8 cellular contexts compared by ENCODE assay signal in the genomic region with DNA sequence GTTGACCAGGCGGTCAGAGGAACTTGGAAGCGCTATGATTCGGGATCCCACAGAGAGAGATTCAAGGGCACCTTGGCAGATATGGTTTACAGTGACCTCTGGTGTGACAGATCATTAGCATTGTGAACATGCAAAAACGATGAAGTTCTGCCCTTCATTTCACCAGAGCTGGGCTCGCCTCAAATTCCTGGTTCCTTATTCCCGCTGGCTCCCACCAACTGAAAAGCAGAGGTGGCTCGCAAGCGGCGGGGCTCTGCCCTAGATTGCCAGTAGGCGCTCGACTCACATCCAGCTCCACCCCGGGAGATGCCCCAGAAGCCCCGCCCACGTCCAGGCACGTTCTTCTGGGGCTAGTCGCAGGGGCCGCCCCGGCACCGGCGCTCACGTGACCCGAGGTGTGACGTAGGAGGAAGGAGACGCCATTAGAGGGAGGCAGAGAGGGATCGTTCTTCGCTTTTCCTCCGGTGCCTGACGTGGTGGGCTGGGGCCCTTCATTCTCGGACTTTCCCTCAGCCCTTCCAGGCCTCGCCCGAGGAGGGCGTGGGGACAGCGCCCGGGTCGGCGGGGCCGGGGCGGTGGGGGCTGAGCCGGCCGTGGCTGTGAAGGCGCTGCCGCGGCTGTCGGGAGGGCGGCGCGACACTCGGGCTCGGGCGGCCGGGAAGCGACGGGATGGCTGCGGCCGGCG. TPM values are rescaled to one million over a fixed set of nuclear protein-coding genes. Genes with fewer than 3 reads are reported as not detected.
DNase-seq lines count a peak whose midpoint lies in the region; ATAC-seq and TF ChIP-seq lines count a peak whose summit lies in the region.

A gene with protein sequence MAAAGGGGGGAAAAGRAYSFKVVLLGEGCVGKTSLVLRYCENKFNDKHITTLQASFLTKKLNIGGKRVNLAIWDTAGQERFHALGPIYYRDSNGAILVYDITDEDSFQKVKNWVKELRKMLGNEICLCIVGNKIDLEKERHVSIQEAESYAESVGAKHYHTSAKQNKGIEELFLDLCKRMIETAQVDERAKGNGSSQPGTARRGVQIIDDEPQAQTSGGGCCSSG (plus strand): TSS at position 403 of the 685 bp plus-strand sequence. CDS start 267 bp downstream, at position 670.

- peak; percentile 22; the same call in 1 of the 2 replicates for TF ChIP-seq CTCF in C4-2B (conservative IDR thresholded peaks at IDR 0.05)

- H3K4me1 Mint-ChIP-seq in activated CD4-positive, alpha-beta T cell treated with anti-CD3 and anti-CD28 coated beads, Interleukin-2, amount 10 ng/mL, durations not matched to agents 7 days and 5 days: peaks cover 32% of the 10 kb centered on the region

- POLR2A ChIA-PET in activated CD4-positive, alpha-beta T cell treated with anti-CD3 and anti-CD28 coated beads, Interleukin-2, amount 10 ng/mL, durations not matched to agents 7 days and 5 days (lab: Charles Lee): interaction anchor here (0.7 kb wide), 1 partner anchor 69 kb away, joined by 3 read pairs; the partner anchor contains the start of gene TMEM19

- peak within 1 kb of the TSS; percentile 79 for H3K27ac ChIP-seq in C4-2B

- peak within 1 kb of the TSS; percentile 97 for H3K27ac Mint-ChIP-seq in activated CD4-positive, alpha-beta T cell treated with anti-CD3 and anti-CD28 coated beads, Interleukin-2, amount 10 ng/mL, durations not matched to agents 7 days and 5 days

- H3K9me3 Mint-ChIP-seq in activated CD4-positive, alpha-beta T cell treated with anti-CD3 and anti-CD28 coated beads, Interleukin-2, amount 10 ng/mL, durations not matched to agents 7 days and 5 days: peaks cover 16% of the 10 kb centered on the region

- peak; percentile 95 for DNase-seq in NCI-H69 (lab: John Stamatoyannopoulos, UW)
- peak; percentile 99 for DNase-seq in activated CD4-positive, alpha-beta T cell treated with anti-CD3 and anti-CD28 coated beads, Interleukin-2, amount 10 ng/mL, durations not matched to agents 7 days and 5 days
- peak; percentile 86 for DNase-seq in cortex of kidney (lab: John Stamatoyannopoulos, UW)
- peak; percentile 99 for DNase-seq in left kidney (ENCODE audit: low read depth, low spot score)
- peak; percentile 99 to 100 for DNase-seq in stimulated activated CD4-positive, alpha-beta T cell treated with anti-CD3 and anti-CD28 coated beads, Interleukin-2, amount 100 ng/mL, for 24 hours

- H3K36me3 Mint-ChIP-seq in activated CD4-positive, alpha-beta T cell treated with anti-CD3 and anti-CD28 coated beads, Interleukin-2, amount 10 ng/mL, durations not matched to agents 7 days and 5 days (ENCODE audit: low read depth): peaks cover 34% of the 10 kb centered on the region

- CTCF ChIA-PET in activated CD4-positive, alpha-beta T cell treated with anti-CD3 and anti-CD28 coated beads, Interleukin-2, amount 10 ng/mL, durations not matched to agents 7 days and 5 days (lab: Charles Lee): interaction anchor here (0.9 to 1.5 kb wide), 4 partner anchors 10 to 69 kb away, joined by 3 to 4 read pairs (median 4); partner anchors contain the start of gene TMEM19

- peaks cover 22% of the 10 kb centered on the region for H3K27me3 Mint-ChIP-seq in activated CD4-positive, alpha-beta T cell treated with anti-CD3 and anti-CD28 coated beads, Interleukin-2, amount 10 ng/mL, durations not matched to agents 7 days and 5 days

- ATAC-seq in GM19328 (IDR thresholded peaks at IDR 0.05; ENCODE audit: unreplicated experiment) (peak; percentile 95), HG03520 (IDR thresholded peaks at IDR 0.05; ENCODE audit: unreplicated experiment) (peak; percentile 93)

- H3K4me3 Mint-ChIP-seq in activated CD4-positive, alpha-beta T cell treated with anti-CD3 and anti-CD28 coated beads, Interleukin-2, amount 10 ng/mL, durations not matched to agents 7 days and 5 days: peak within 1 kb of the TSS; percentile 96

RNA-seq across cellular contexts. Expression of the gene that starts here (rescaled TPM):
- total RNA-seq in activated CD4-positive, alpha-beta T cell treated with anti-CD3 and anti-CD28 coated beads, Interleukin-2, amount 10 ng/mL, durations not matched to agents 7 days and 5 days: 10 to 100 TPM; 65.5 to 81.7 TPM

Comparison
In these comparisons a context has a peak if more than half of its experiments do, and no peak if none do; other contexts are left out.
1. Peak in every context shown above with its lines: DNase-seq, ATAC-seq and H3K27ac ChIP-seq.